Comparison of ENCODE assay signal across 1 cellular context in the genomic region with DNA sequence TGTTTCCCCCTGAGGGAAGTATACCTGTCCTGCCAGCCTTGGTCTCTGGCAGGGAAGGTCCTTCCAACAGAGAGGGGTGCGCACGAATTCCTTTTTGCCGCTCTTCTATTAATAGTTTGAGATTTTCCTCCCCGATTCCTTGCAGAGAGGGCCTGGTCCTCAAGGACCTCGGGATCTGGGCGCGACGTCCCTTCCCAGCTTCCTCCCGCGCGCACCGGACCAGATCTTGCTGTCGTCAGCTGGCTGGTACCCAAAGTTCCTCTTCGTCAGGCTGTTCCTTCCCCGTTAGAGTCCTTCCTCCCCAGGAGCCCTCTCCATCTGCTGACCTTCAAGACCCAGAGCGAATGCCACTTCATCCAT.
TF ChIP-seq lines count a peak whose summit lies in the region.

No MANE protein-coding gene starts in this region.

TF ChIP-seq in K562, 482 proteins besides CTCF, POLR2A, EP300 and RAD21 (continued from another document and continues in another):
- TF ChIP-seq DEAF1 (CRISPR knock-in tag; IDR thresholded peaks at IDR 0.05): no peak
- no peak for TF ChIP-seq POLR3A (IDR thresholded peaks at IDR 0.05; ENCODE audit: borderline replicate concordance, extremely low read depth, insufficient read depth, insufficient read length)
- TF ChIP-seq SMARCA4 (IDR thresholded peaks at IDR 0.05): 0 out of 2 replicates have a peak, but pooled peaks have one; percentile 17
- 0 out of 2 replicates have a peak, but pooled peaks have one; percentile 37 for TF ChIP-seq NFIC (IDR thresholded peaks at IDR 0.05)
- TF ChIP-seq, protein P1, sequence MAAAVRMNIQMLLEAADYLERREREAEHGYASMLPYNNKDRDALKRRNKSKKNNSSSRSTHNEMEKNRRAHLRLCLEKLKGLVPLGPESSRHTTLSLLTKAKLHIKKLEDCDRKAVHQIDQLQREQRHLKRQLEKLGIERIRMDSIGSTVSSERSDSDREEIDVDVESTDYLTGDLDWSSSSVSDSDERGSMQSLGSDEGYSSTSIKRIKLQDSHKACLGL (CRISPR knock-in tag; IDR thresholded peaks at IDR 0.05; ENCODE audit: borderline replicate concordance, poor library complexity, severe bottlenecking): no peak
- TF ChIP-seq EWSR1 (IDR thresholded peaks at IDR 0.05; ENCODE audit: borderline replicate concordance, low read depth, partially characterized antibody): no peak
- no peak for TF ChIP-seq KLF6 (CRISPR knock-in tag; IDR thresholded peaks at IDR 0.05; ENCODE audit: borderline replicate concordance)
- no peak for TF ChIP-seq SMAD2 (IDR thresholded peaks at IDR 0.05; ENCODE audit: low read depth, low read length)
- no peak for TF ChIP-seq PREB (CRISPR knock-in tag; IDR thresholded peaks at IDR 0.05)
- TF ChIP-seq PYGO2 (tag; IDR thresholded peaks at IDR 0.05): no peak
- TF ChIP-seq ZNF143 (CRISPR knock-in tag; IDR thresholded peaks at IDR 0.05): no peak
- no peak for TF ChIP-seq GATA2 (CRISPR knock-in tag; IDR thresholded peaks at IDR 0.05)
- TF ChIP-seq, protein P2, sequence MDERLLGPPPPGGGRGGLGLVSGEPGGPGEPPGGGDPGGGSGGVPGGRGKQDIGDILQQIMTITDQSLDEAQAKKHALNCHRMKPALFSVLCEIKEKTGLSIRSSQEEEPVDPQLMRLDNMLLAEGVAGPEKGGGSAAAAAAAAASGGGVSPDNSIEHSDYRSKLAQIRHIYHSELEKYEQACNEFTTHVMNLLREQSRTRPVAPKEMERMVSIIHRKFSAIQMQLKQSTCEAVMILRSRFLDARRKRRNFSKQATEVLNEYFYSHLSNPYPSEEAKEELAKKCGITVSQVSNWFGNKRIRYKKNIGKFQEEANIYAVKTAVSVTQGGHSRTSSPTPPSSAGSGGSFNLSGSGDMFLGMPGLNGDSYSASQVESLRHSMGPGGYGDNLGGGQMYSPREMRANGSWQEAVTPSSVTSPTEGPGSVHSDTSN (CRISPR knock-in tag; IDR thresholded peaks at IDR 0.05; ENCODE audit: low read depth): no peak
- TF ChIP-seq, protein P2 (tag; conservative IDR thresholded peaks at IDR 0.05; ENCODE audit: low read depth): no peak
- TF ChIP-seq DIDO1 (tag; IDR thresholded peaks at IDR 0.05; ENCODE audit: low read depth): no peak
- 0 out of 2 replicates have a peak, but pooled peaks have one; percentile 33 for TF ChIP-seq ZNF263 (CRISPR knock-in tag; IDR thresholded peaks at IDR 0.05; ENCODE audit: borderline replicate concordance)
- no peak for TF ChIP-seq OTX1 (CRISPR knock-in tag; IDR thresholded peaks at IDR 0.05)
- no peak for TF ChIP-seq DACH1 (IDR thresholded peaks at IDR 0.05; ENCODE audit: partially characterized antibody)
- TF ChIP-seq, protein P3, sequence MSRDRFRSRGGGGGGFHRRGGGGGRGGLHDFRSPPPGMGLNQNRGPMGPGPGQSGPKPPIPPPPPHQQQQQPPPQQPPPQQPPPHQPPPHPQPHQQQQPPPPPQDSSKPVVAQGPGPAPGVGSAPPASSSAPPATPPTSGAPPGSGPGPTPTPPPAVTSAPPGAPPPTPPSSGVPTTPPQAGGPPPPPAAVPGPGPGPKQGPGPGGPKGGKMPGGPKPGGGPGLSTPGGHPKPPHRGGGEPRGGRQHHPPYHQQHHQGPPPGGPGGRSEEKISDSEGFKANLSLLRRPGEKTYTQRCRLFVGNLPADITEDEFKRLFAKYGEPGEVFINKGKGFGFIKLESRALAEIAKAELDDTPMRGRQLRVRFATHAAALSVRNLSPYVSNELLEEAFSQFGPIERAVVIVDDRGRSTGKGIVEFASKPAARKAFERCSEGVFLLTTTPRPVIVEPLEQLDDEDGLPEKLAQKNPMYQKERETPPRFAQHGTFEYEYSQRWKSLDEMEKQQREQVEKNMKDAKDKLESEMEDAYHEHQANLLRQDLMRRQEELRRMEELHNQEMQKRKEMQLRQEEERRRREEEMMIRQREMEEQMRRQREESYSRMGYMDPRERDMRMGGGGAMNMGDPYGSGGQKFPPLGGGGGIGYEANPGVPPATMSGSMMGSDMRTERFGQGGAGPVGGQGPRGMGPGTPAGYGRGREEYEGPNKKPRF (IDR thresholded peaks at IDR 0.05; ENCODE audit: low read depth, low read length): no peak
- TF ChIP-seq RBM25 (IDR thresholded peaks at IDR 0.05; ENCODE audit: low read depth, low read length, severe bottlenecking): no peak
- no peak for TF ChIP-seq ZNF24 (IDR thresholded peaks at IDR 0.05)
- TF ChIP-seq ZFP91 (CRISPR knock-in tag; IDR thresholded peaks at IDR 0.05): no peak
- TF ChIP-seq JUN (IDR thresholded peaks at IDR 0.05; ENCODE audit: borderline replicate concordance, low read depth, low read length): no peak
- no peak for TF ChIP-seq JUN (CRISPR knock-in tag; IDR thresholded peaks at IDR 0.05; ENCODE audit: borderline replicate concordance)
- 0 out of 2 replicates have a peak, but pooled peaks have one; percentile 1 for TF ChIP-seq SMAD4 (CRISPR knock-in tag; conservative IDR thresholded peaks at IDR 0.05)
- no peak for TF ChIP-seq ZNF175 (CRISPR knock-in tag; IDR thresholded peaks at IDR 0.05; ENCODE audit: low read depth)
- no peak for TF ChIP-seq IRF1 (CRISPR knock-in tag; IDR thresholded peaks at IDR 0.05; ENCODE audit: borderline replicate concordance)
- no peak for TF ChIP-seq ZBED1 (IDR thresholded peaks at IDR 0.05)
- TF ChIP-seq, protein P4, sequence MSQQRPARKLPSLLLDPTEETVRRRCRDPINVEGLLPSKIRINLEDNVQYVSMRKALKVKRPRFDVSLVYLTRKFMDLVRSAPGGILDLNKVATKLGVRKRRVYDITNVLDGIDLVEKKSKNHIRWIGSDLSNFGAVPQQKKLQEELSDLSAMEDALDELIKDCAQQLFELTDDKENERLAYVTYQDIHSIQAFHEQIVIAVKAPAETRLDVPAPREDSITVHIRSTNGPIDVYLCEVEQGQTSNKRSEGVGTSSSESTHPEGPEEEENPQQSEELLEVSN (IDR thresholded peaks at IDR 0.05; ENCODE audit: borderline replicate concordance in 1 of 2, extremely low read depth in 1 of 2, insufficient read depth in 1 of 2, insufficient read length in 1 of 2, low read depth in 1 of 2, low read length in 1 of 2, poor library complexity in 1 of 2, severe bottlenecking in 1 of 2): peak in 1 of 2 experiments; percentile 59
- no peak for TF ChIP-seq PHF8 (IDR thresholded peaks at IDR 0.05; ENCODE audit: borderline replicate concordance, low read length)
- TF ChIP-seq SRSF9 (IDR thresholded peaks at IDR 0.05; ENCODE audit: borderline replicate concordance, low read depth, low read length): no peak
- TF ChIP-seq HDAC3 (IDR thresholded peaks at IDR 0.05; ENCODE audit: borderline replicate concordance, partially characterized antibody): no peak
- TF ChIP-seq NONO (IDR thresholded peaks at IDR 0.05; ENCODE audit: low read depth in 2 of 2, low read length in 1 of 2): no peak
- TF ChIP-seq ZNF766 (CRISPR knock-in tag; conservative IDR thresholded peaks at IDR 0.05): no peak
- no peak for TF ChIP-seq CBX5 (IDR thresholded peaks at IDR 0.05; ENCODE audit: borderline replicate concordance, low read depth)
- no peak for TF ChIP-seq SOX6 (IDR thresholded peaks at IDR 0.05)
- TF ChIP-seq, protein P5, sequence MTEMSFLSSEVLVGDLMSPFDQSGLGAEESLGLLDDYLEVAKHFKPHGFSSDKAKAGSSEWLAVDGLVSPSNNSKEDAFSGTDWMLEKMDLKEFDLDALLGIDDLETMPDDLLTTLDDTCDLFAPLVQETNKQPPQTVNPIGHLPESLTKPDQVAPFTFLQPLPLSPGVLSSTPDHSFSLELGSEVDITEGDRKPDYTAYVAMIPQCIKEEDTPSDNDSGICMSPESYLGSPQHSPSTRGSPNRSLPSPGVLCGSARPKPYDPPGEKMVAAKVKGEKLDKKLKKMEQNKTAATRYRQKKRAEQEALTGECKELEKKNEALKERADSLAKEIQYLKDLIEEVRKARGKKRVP (CRISPR knock-in tag; IDR thresholded peaks at IDR 0.05): no peak
- no peak for TF ChIP-seq CEBPG (CRISPR knock-in tag; IDR thresholded peaks at IDR 0.05)
- TF ChIP-seq CEBPG (tag; conservative IDR thresholded peaks at IDR 0.05 in 1 of 2, IDR thresholded peaks at IDR 0.05 in 1 of 2): no peak
- TF ChIP-seq ZNF436 (CRISPR knock-in tag; IDR thresholded peaks at IDR 0.05): no peak
- TF ChIP-seq GTF2F1 (IDR thresholded peaks at IDR 0.05; ENCODE audit: low read depth, low read length): no peak
- no peak for TF ChIP-seq SIX5 (IDR thresholded peaks at IDR 0.05; ENCODE audit: borderline replicate concordance in 1 of 2, insufficient read depth in 1 of 2, low read depth in 1 of 2, low read length in 2 of 2)
- no peak for TF ChIP-seq MTF1 (CRISPR knock-in tag; IDR thresholded peaks at IDR 0.05; ENCODE audit: borderline replicate concordance)
- no peak for TF ChIP-seq VEZF1 (CRISPR knock-in tag; IDR thresholded peaks at IDR 0.05)
- TF ChIP-seq TGIF2 (CRISPR knock-in tag; IDR thresholded peaks at IDR 0.05): no peak
- no peak for TF ChIP-seq CEBPZ (IDR thresholded peaks at IDR 0.05; ENCODE audit: borderline replicate concordance, low read depth, low read length)
- TF ChIP-seq ZNF347 (CRISPR knock-in tag; IDR thresholded peaks at IDR 0.05; ENCODE audit: low read depth): no peak
